Comparison of ENCODE assay signal across 1 cellular context in genomic region chr1:235642943-235643371, GRCh38.
TF ChIP-seq lines count a peak whose summit lies in the region.

No MANE protein-coding gene starts in this region.

TF ChIP-seq in GM23338, 12 proteins besides CTCF, POLR2A, EP300 and RAD21 (continued from another document):
- TF ChIP-seq ZNF462 (CRISPR knock-in tag; IDR thresholded peaks at IDR 0.05) (no peak), EZH2 (IDR thresholded peaks at IDR 0.05; ENCODE audit: low read depth, unreplicated experiment) (no peak), EZH2phosphoT487 (IDR thresholded peaks at IDR 0.05; ENCODE audit: unreplicated experiment) (no peak), CREB1 (CRISPR knock-in tag; IDR thresholded peaks at IDR 0.05; ENCODE audit: low read depth) (no peak), POLR2AphosphoS5 (IDR thresholded peaks at IDR 0.05; ENCODE audit: low read depth) (no peak), ZNF114 (CRISPR knock-in tag; IDR thresholded peaks at IDR 0.05) (no peak), JUNB (IDR thresholded peaks at IDR 0.05; ENCODE audit: unreplicated experiment) (no peak), STAT1 (IDR thresholded peaks at IDR 0.05; ENCODE audit: unreplicated experiment) (no peak), REST (IDR thresholded peaks at IDR 0.05; ENCODE audit: unreplicated experiment) (no peak), NANOG (IDR thresholded peaks at IDR 0.05; ENCODE audit: borderline replicate concordance) (no peak)
TF ChIP-seq in GM23338: peak in this region for 0.
